Comparison of ENCODE assay signal across 8 cellular contexts in the genomic region with DNA sequence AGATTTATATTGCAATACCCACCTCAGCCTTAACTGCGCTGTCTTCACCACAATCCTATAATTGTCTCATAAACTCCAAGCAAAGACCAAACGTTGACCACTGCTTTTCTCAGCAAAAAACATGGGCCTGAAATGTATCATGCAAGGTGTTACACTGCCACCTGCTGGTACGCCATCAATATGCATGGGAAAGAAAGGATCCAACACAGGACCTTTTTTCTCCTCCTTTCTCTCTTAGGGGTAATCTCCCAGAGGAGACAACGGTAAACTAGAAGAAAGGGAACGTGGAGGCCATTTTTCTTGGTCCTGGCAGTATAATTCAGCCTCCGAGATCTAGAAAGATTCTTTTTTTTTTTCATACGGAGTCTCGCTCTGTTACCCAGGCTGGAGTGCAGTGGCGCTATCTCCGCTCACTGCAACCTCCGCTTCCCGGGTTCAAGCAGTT.
DNase-seq lines count a peak whose midpoint lies in the region; ATAC-seq and TF ChIP-seq lines count a peak whose summit lies in the region.

No MANE protein-coding gene starts in this region.

- ATAC-seq in GM21786 (IDR thresholded peaks at IDR 0.05; ENCODE audit: unreplicated experiment): peak; percentile 92
- peak; percentile 99 for ATAC-seq in RWPE2 (ENCODE audit: low read depth)
- ATAC-seq in foreskin keratinocyte: peak; percentile 97
- peak; percentile 94 for ATAC-seq in omental fat pad (ENCODE audit: low FRiP score)

- H3K4me1 ChIP-seq in RWPE2 (ENCODE audit: insufficient read depth, poor library complexity, severe bottlenecking) (no peaks in the 10 kb centered on the region), foreskin keratinocyte (no peaks in the 10 kb centered on the region), thyroid gland (peaks cover 0 to 8% of the 10 kb centered on the region in 2 donors)

- DNase-seq in DMS53 treated with DMSO at 0.1 percent for 48 hours (lab: John Stamatoyannopoulos, UW; ENCODE audit: unreplicated experiment) (peak; percentile 91), M059J (ENCODE audit: low read depth) (peak; percentile 78), RWPE2 (ENCODE audit: low spot score) (peak; percentile 66), foreskin keratinocyte (peak; percentile 57 to 79), omental fat pad (ENCODE audit: low spot score) (peak; percentile 97), thyroid gland (peak; percentile 88 to 92)
- peak; percentile 68 for DNase-seq in activated T-helper 9 cell treated with anti-CD3 and anti-CD28 coated beads, Interleukin-2, amount 50 U/mL, for 16 hours (ENCODE audit: low read depth)

- H3K27me3 ChIP-seq in RWPE2 (ENCODE audit: insufficient read depth, poor library complexity, severe bottlenecking) (no peaks in the 10 kb centered on the region), foreskin keratinocyte (peaks cover 3% of the 10 kb centered on the region), thyroid gland (no peaks in the 10 kb centered on the region)

- H3K4me3 ChIP-seq in RWPE2 (ENCODE audit: severe bottlenecking): no peak overlapping the region
- no peak overlapping the region for H3K4me3 ChIP-seq in thyroid gland (replicated peaks in 1 of 3)

- H3K9me3 ChIP-seq in RWPE2 (ENCODE audit: severe bottlenecking) (no peaks in the 10 kb centered on the region), thyroid gland (no peaks in the 10 kb centered on the region)

- no peaks in the 10 kb centered on the region for H3K36me3 ChIP-seq in RWPE2 (ENCODE audit: low read depth)
- no peaks in the 10 kb centered on the region for H3K36me3 ChIP-seq in thyroid gland

- WGBS in thyroid gland, 2 donors: 43 to 44% methylated on average over 12 of the region's 12 CpGs

- intact Hi-C loops in thyroid gland (cut with DNase I): no loop called here

- peak; percentile 96 for TF ChIP-seq CTCF in RWPE2 (IDR thresholded peaks at IDR 0.05; ENCODE audit: poor library complexity, severe bottlenecking)
- peak; percentile 98 for TF ChIP-seq CTCF in foreskin keratinocyte (conservative IDR thresholded peaks at IDR 0.05)
- peak in 1 of 3 donors; percentile 91 for TF ChIP-seq CTCF in omental fat pad (IDR thresholded peaks at IDR 0.05)
- TF ChIP-seq CTCF in thyroid gland (IDR thresholded peaks at IDR 0.05): peak; percentile 86 to 99 (median 93)

- H3K27ac ChIP-seq in RWPE2 (ENCODE audit: poor library complexity, severe bottlenecking): no peak overlapping the region
- H3K27ac ChIP-seq in foreskin keratinocyte: no peak overlapping the region
- H3K27ac ChIP-seq in thyroid gland: no peak overlapping the region

- no peak for TF ChIP-seq POLR2A in thyroid gland (IDR thresholded peaks at IDR 0.05)
